33 cellular contexts compared by ENCODE assay signal in genomic region chr7:129006636-129007414, GRCh38. TPM values are rescaled to one million over a fixed set of nuclear protein-coding genes. Genes with fewer than 3 reads are reported as not detected.
DNase-seq lines count a peak whose midpoint lies in the region; ATAC-seq, FAIRE-seq and TF ChIP-seq lines count a peak whose summit lies in the region.
"Had no signal": no experiment of that assay in that cellular context is flagged by ENCODE, and none has a peak within 500 bp of the region (broad histone marks: within the 10 kb centered on the region; RNA-seq: fewer than 3 reads in every experiment).

No MANE protein-coding gene starts in this region.

- H3K9me3 ChIP-seq in K562 (replicated peaks; ENCODE audit: control insufficient read depth, insufficient read depth, low read depth, low read length), result no peaks in the 10 kb centered on the region
- H3K9me3 ChIP-seq: colonic mucosa, HAP-1, SJSA1 had no signal

- no peak for TF ChIP-seq CTCF in K562 (IDR thresholded peaks at IDR 0.05 in 2 of 3, conservative IDR thresholded peaks at IDR 0.05 in 1 of 3; ENCODE audit: insufficient read depth in 2 of 3, low read depth in 1 of 3, low read length in 3 of 3)
- no peak for TF ChIP-seq CTCF in nephron (IDR thresholded peaks at IDR 0.05; ENCODE audit: unreplicated experiment in 3 of 3)
- TF ChIP-seq CTCF in type B pancreatic cell (conservative IDR thresholded peaks at IDR 0.05), result no peak

- H3K36me3 ChIP-seq in K562 (ENCODE audit: control insufficient read depth, insufficient read depth, low read length), result peaks cover 84% of the 10 kb centered on the region

- peaks cover 5% of the 10 kb centered on the region for H3K4me1 Mint-ChIP-seq in nephron
- H3K4me1 Mint-ChIP-seq in type B pancreatic cell (ENCODE audit: unreplicated experiment), result peaks cover 6% of the 10 kb centered on the region

- TF ChIP-seq RAD21 in K562 (CRISPR knock-in tag; conservative IDR thresholded peaks at IDR 0.05 in 1 of 2, IDR thresholded peaks at IDR 0.05 in 1 of 2), result no peak

- no peaks in the 10 kb centered on the region for H3K9me3 Mint-ChIP-seq in nephron
- H3K9me3 Mint-ChIP-seq in type B pancreatic cell, result no peaks in the 10 kb centered on the region
- H3K9me3 Mint-ChIP-seq: activated T-helper 2 cell treated with anti-CD3 and anti-CD28 coated beads, Interferon-gamma antibody, Interleukin-2, Interleukin-4, amounts not matched to agents 10 μg/mL and 5 μg/mL and 100 μg/mL, durations not matched to agents 14 hours and 24 hours and 36 hours; IgD-negative memory B cell; naive B cell; stimulated activated naive B cell treated with anti-CD40 and anti-IgM and Interleukin-4, amounts not matched to agents 10 μg/mL and 1 μg/mL and 100 μg/mL, for 72 hours had no signal

- in situ Hi-C loops in K562 (cut with MboI), result no loop called here

- no peak overlapping the region for H3K4me3 ChIP-seq in K562
- H3K4me3 ChIP-seq: cardiac muscle cell, colonic mucosa, HAP-1, SJSA1 had no signal

- H3K4me1 ChIP-seq in K562 (replicated peaks in 1 of 2; ENCODE audit: control insufficient read depth in 2 of 2, insufficient read depth in 2 of 2, low read length in 2 of 2), result no peaks in the 10 kb centered on the region
- H3K4me1 ChIP-seq: colonic mucosa, HAP-1, SJSA1 had no signal

- no peak overlapping the region for H3K27ac ChIP-seq in K562 (ENCODE audit: extremely low read depth, low read depth, low read length)
- H3K27ac ChIP-seq: cardiac muscle cell, colonic mucosa, RWPE1, SJSA1 had no signal

- no peaks in the 10 kb centered on the region for H3K27me3 Mint-ChIP-seq in nephron (ENCODE audit: low read depth)
- H3K27me3 Mint-ChIP-seq in type B pancreatic cell, result no peaks in the 10 kb centered on the region
- H3K27me3 Mint-ChIP-seq: activated naive CD8-positive, alpha-beta T cell; IgD-negative memory B cell; naive B cell; stimulated activated naive B cell treated with anti-CD40 and anti-IgM and Interleukin-4, amounts not matched to agents 10 μg/mL and 1 μg/mL and 100 μg/mL, for 72 hours had no signal

- H3K9me1 ChIP-seq in K562 (ENCODE audit: control insufficient read depth, insufficient read depth, low read length), result no peaks in the 10 kb centered on the region

- H3K4me2 ChIP-seq in K562 (ENCODE audit: insufficient read depth, low read length), result no peak overlapping the region

- no peaks in the 10 kb centered on the region for H3K27me3 ChIP-seq in K562 (ENCODE audit: control insufficient read depth in 2 of 2, insufficient read depth in 2 of 2, low read length in 2 of 2)
- H3K27me3 ChIP-seq: cardiac muscle cell, colonic mucosa, SJSA1 had no signal

- H2AFZ ChIP-seq in K562 (ENCODE audit: low read depth, low read length), result no peak overlapping the region

- POLR2A ChIA-PET in K562 (lab: Yijun Ruan, JAX), result interaction anchor here (1.0 to 1.8 kb wide), 5 partner anchors 13 to 94 kb away, joined by 3 to 6 read pairs (median 3); no protein-coding TSS in a partner anchor

- no peak overlapping the region for H3K4me3 Mint-ChIP-seq in nephron
- no peak overlapping the region for H3K4me3 Mint-ChIP-seq in type B pancreatic cell
- H3K4me3 Mint-ChIP-seq: activated naive CD8-positive, alpha-beta T cell; CD14-positive monocyte; IgD-negative memory B cell; naive B cell; stimulated activated naive B cell treated with anti-CD40 and anti-IgM and Interleukin-4, amounts not matched to agents 10 μg/mL and 1 μg/mL and 100 μg/mL, for 72 hours had no signal

- FAIRE-seq in GM12891 (lab: Jason Lieb, UNC), result peak; percentile 35
- no peak for FAIRE-seq in K562 (lab: Jason Lieb, UNC)
- FAIRE-seq: D721Med, islet of Langerhans had no signal

- peaks cover 36% of the 10 kb centered on the region; the same call in 2 of the 3 replicates for H3K79me2 ChIP-seq in K562 (ENCODE audit: control insufficient read depth, insufficient read depth, low read length)

- peaks cover 50% of the 10 kb centered on the region for H3K36me3 Mint-ChIP-seq in nephron (ENCODE audit: low read depth)
- H3K36me3 Mint-ChIP-seq in type B pancreatic cell, result peaks cover 29% of the 10 kb centered on the region

- BruUV-seq in K562 (replicated peaks; lab: Mats Ljungman, UMichigan), result no TSS peak

- H3K27ac Mint-ChIP-seq in nephron (peak overlapping the region in 2 of 3 experiments; percentile 48 to 68), type B pancreatic cell (no peak overlapping the region)
- H3K27ac Mint-ChIP-seq: activated naive CD8-positive, alpha-beta T cell; activated T-helper 2 cell treated with anti-CD3 and anti-CD28 coated beads, Interferon-gamma antibody, Interleukin-2, Interleukin-4, amounts not matched to agents 10 μg/mL and 5 μg/mL and 100 μg/mL, durations not matched to agents 14 hours and 24 hours and 36 hours had no signal

- no peak for DNase-seq in GM12891 (ENCODE audit: insufficient read length, low spot score)
- peak; percentile 8 for DNase-seq in M059J (ENCODE audit: low read depth)
- DNase-seq in K562 (ENCODE audit: extremely low read depth in 1 of 4, low spot score in 3 of 4), result no peak
- no peak for DNase-seq in C1 segment of cervical spinal cord (lab: John Stamatoyannopoulos, UW)
- DNase-seq in type B pancreatic cell (ENCODE audit: extremely low spot score, unreplicated experiment), result no peak
- no peak for DNase-seq in NCI-H2227 treated with DMSO at 0.1 percent for 48 hours (lab: John Stamatoyannopoulos, UW)
- DNase-seq: activated CD4-positive, alpha-beta T cell treated with anti-CD3 and anti-CD28 coated beads for 48 hours; activated CD8-positive, alpha-beta memory T cell treated with anti-CD3 and anti-CD28 coated beads for 24 hours; activated T-cell treated with anti-CD3 and anti-CD28 coated beads for 4 hours; aorta; colonic mucosa; effector CD8-positive, alpha-beta T cell; glutamatergic neuron; midbrain; naive B cell; NCI-H1092; NCI-H1694; NCI-H446 treated with DMSO at 0.1 percent for 48 hours; NCI-H774; occipital lobe; stimulated activated naive B cell treated with anti-CD40 and anti-IgM and Interleukin-4, amounts not matched to agents 10 μg/mL and 1 μg/mL and 100 μg/mL, for 72 hours had no signal

- H3K9ac ChIP-seq in K562 (ENCODE audit: insufficient read depth in 1 of 2, low read depth in 2 of 2, low read length in 2 of 2), result no peak overlapping the region

- no peak for ATAC-seq in K562
- no peak for ATAC-seq in HG02884 (IDR thresholded peaks at IDR 0.05; ENCODE audit: unreplicated experiment)
- ATAC-seq: stimulated activated naive B cell treated with anti-CD40 and anti-IgM and Interleukin-4, amounts not matched to agents 10 μg/mL and 1 μg/mL and 100 μg/mL, for 72 hours had no signal

- no peak for TF ChIP-seq POLR2A in GM12891 (IDR thresholded peaks at IDR 0.05; ENCODE audit: low read depth, low read length)
- no peak for TF ChIP-seq POLR2A in K562 (conservative IDR thresholded peaks at IDR 0.05)

- TF ChIP-seq EP300 in K562 (IDR thresholded peaks at IDR 0.05; ENCODE audit: low read length), result no peak

- WGBS in K562 (ENCODE audit: insufficient coverage, low coverage, missing lambda C conversion rate), result 80% methylated on average over 3 of the region's 3 CpGs

- no peaks in the 10 kb centered on the region for H4K20me1 ChIP-seq in K562 (replicated peaks; ENCODE audit: control insufficient read depth, insufficient read depth, low read length)

- CTCF ChIA-PET in K562 (lab: Yijun Ruan, JAX; ENCODE audit: low intra/inter-chr PET ratio), result no interaction called here

- intact Hi-C loops in K562 (cut with micrococcal nuclease), result no loop called here

TF ChIP-seq in GM12891, 5 proteins besides CTCF, POLR2A, EP300 and RAD21:
- no peak for TF ChIP-seq POLR2AphosphoS5 (IDR thresholded peaks at IDR 0.05; ENCODE audit: low read depth, low read length)
- no peak for TF ChIP-seq POU2F2 (IDR thresholded peaks at IDR 0.05; ENCODE audit: low read depth, low read length)
- TF ChIP-seq SPI1 (IDR thresholded peaks at IDR 0.05; ENCODE audit: low read depth, low read length), result no peak
- no peak for TF ChIP-seq PAX5 (IDR thresholded peaks at IDR 0.05; ENCODE audit: insufficient read depth, low read length, severe bottlenecking)
- no peak for TF ChIP-seq TAF1 (IDR thresholded peaks at IDR 0.05; ENCODE audit: low read depth, low read length)

TF ChIP-seq in K562, 482 proteins besides CTCF, POLR2A, EP300 and RAD21 (continues in another document):
- TF ChIP-seq KDM1A (IDR thresholded peaks at IDR 0.05) (peak; percentile 22 to 60; a peak in 2 of 4 replicates), ZNF146 (CRISPR knock-in tag; IDR thresholded peaks at IDR 0.05; ENCODE audit: unreplicated experiment) (no peak), ADNP (tag; IDR thresholded peaks at IDR 0.05) (peak; percentile 88), CHCHD3 (CRISPR knock-in tag; IDR thresholded peaks at IDR 0.05) (no peak), HDAC2 (IDR thresholded peaks at IDR 0.05) (peak; percentile 30; the same call in 1 of the 2 replicates), BCOR (IDR thresholded peaks at IDR 0.05) (peak; percentile 94), RCOR1 (IDR thresholded peaks at IDR 0.05; ENCODE audit: borderline replicate concordance in 1 of 2, low read depth in 2 of 2, low read length in 2 of 2) (peak in 1 of 2 experiments; percentile 47; a peak in 1 of 4 replicates), ZNF431 (CRISPR knock-in tag; IDR thresholded peaks at IDR 0.05) (no peak), CHD4 (IDR thresholded peaks at IDR 0.05; ENCODE audit: insufficient read depth, insufficient replicate concordance, low read depth, low read length, poor library complexity, severe bottlenecking) (peak; percentile 77), BRF1 (IDR thresholded peaks at IDR 0.05; ENCODE audit: borderline replicate concordance, extremely low read depth, insufficient read length) (no peak)

RNA-seq across cellular contexts. Expression of gene TNPO3, which starts 48.1 kb away (rescaled TPM):
- polyA plus RNA-seq in GM12891 (2012; ENCODE audit: low read depth, missing spikeins), result 42.7 TPM
- total RNA-seq in M059J (2014; rRNA removed; shearing (Covaris generic)), result 48.1 and 70.7 TPM in 2 replicates
- total RNA-seq in K562 (2011; cell fraction: chromatin; rRNA removed; ENCODE audit: low replicate concordance), result 125 and 155 TPM in 2 replicates
- 66.7 and 71.2 TPM in 2 replicates for total RNA-seq in K562 (2011; cell fraction: nucleolus; rRNA removed)
- total RNA-seq in K562 (2011; cell fraction: nucleoplasm; rRNA removed), result 79.6 and 84.8 TPM in 2 replicates
- 97.4 and 108 TPM in 2 replicates for total RNA-seq in K562 (2014; rRNA removed)
- total RNA-seq in K562 (2014; rRNA removed; fragmentation: Illumina TruSeq; extraction: Trizol), result 110 and 113 TPM in 2 replicates
- total RNA-seq in K562 (2015; rRNA removed; fragmentation: Illumina TruSeq; extraction: Trizol), result 112 and 120 TPM in 2 replicates
- total RNA-seq in K562 (2021), result 111 and 118 TPM in 2 replicates
- polyA plus RNA-seq in K562 (2011; rRNA removed), result 92.3 and 125 TPM in 2 replicates
- 91.4 and 102 TPM in 2 replicates for polyA plus RNA-seq in K562 (2011; cell fraction: cytosol; rRNA removed)
- polyA plus RNA-seq in K562 (2011; cell fraction: nucleus; rRNA removed), result 131 and 151 TPM in 2 replicates
- 89.9 and 94.1 TPM in 2 replicates for polyA plus RNA-seq in K562 (2012)
- 123 and 124 TPM in 2 replicates for polyA plus RNA-seq in K562 (2014; fragmentation: Illumina TruSeq; extraction: Trizol)
- 10 to 100 TPM; 35.8 to 46.0 TPM for polyA plus RNA-seq in K562 (2014; fragmentation: Nextera tagmentation; extraction: Ambion mirVana)
- polyA plus RNA-seq in K562 (2014; rRNA removed), result 87.2 and 93.9 TPM in 2 replicates
- polyA minus RNA-seq in K562 (2011; rRNA and poly(A)+ RNA removed), result 177 and 236 TPM in 2 replicates
- polyA minus RNA-seq in K562 (2011; cell fraction: cytosol; rRNA and poly(A)+ RNA removed), result 67.4 and 93.8 TPM in 2 replicates
- 61.0 and 114 TPM in 2 replicates for polyA minus RNA-seq in K562 (2011; cell fraction: nucleus; rRNA and poly(A)+ RNA removed)
- total RNA-seq in type B pancreatic cell (ENCODE audit: low replicate concordance), result 46.7 and 52.3 TPM in 2 replicates
